Comparison of ENCODE assay signal across 11 cellular contexts in the genomic region with DNA sequence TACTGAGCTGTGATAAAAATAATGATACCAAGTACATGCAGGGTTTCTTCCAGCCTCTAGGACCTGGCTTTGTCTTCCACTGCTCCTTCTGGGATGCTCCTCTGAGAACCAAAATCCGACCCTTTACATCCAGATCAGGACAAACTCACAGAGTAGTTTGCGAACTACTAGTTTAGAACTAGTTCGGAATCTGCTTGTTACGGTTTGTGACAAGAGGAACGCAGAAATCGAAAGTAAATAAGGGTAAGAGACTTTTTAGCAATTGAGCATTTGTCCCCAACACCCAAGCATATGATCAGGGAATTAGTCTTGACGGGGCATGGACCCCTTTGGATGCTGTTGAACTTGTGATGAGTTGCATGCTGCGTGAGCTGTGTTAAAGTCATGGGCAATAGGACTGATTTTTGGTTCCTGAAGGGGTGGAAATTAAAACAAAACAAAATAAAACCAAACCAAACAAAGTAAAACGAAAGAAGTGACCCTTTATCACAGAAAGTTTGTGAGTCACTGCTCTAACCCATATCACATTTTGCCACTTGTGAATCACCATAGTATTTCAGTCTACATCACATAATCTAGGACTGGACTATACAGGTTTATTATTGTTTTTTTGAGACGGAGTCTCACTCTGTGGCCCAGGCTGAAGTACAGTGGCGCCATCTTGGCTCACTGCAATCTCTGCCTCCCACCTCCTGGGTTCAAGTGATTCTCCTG. TPM values are rescaled to one million over a fixed set of nuclear protein-coding genes. Genes with fewer than 3 reads are reported as not detected.
A peak's percentile ranks its signal among the peaks of the same experiment; 100 is the strongest.
DNase-seq lines count a peak whose midpoint lies in the region; FAIRE-seq and TF ChIP-seq lines count a peak whose summit lies in the region.
"Had no signal": no experiment of that assay in that cellular context is flagged by ENCODE, and none has a peak within 500 bp of the region (broad histone marks: within the 10 kb centered on the region; RNA-seq: fewer than 3 reads in every experiment).

No MANE protein-coding gene starts in this region.

- no peak overlapping the region; the same call in 1 of the 2 replicates for H2AFZ ChIP-seq in PC-9

- peaks cover 8% of the 10 kb centered on the region for H3K9me3 Mint-ChIP-seq in mesothelial cell of epicardium
- H3K9me3 Mint-ChIP-seq: activated naive CD4-positive, alpha-beta T cell treated with anti-CD3 and anti-CD28 coated beads, Interleukin-2, amount 50 U/mL, for 72 hours had no signal

- no peaks in the 10 kb centered on the region for H4K20me1 ChIP-seq in PC-9 (ENCODE audit: insufficient read depth)

- H3K4me3 Mint-ChIP-seq in mesothelial cell of epicardium = no peak overlapping the region
- H3K4me3 Mint-ChIP-seq: activated CD4-positive, alpha-beta T cell treated with anti-CD3 and anti-CD28 coated beads for 36 hours had no signal

- intact Hi-C loops in PC-9 (cut with micrococcal nuclease; ENCODE audit: unreplicated experiment) = loop anchor here (1.0 kb wide), 4 partner anchors 16 to 120 kb away; no protein-coding TSS in a partner anchor
- intact Hi-C loops in vagina (cut with DNase I) = loop anchor here (5.0 kb wide), 1 partner anchor 715 kb away; no protein-coding TSS in a partner anchor

- H3K27me3 ChIP-seq in PC-9 (ENCODE audit: insufficient read depth, low read depth) (no peaks in the 10 kb centered on the region), vagina (no peaks in the 10 kb centered on the region)

- TF ChIP-seq CTCF in PC-9 (conservative IDR thresholded peaks at IDR 0.05) (0 out of 2 replicates have a peak, but pooled peaks have one; percentile 15), coronary artery (IDR thresholded peaks at IDR 0.05) (no peak), mesothelial cell of epicardium (IDR thresholded peaks at IDR 0.05; ENCODE audit: unreplicated experiment) (no peak), vagina (IDR thresholded peaks at IDR 0.05) (no peak)

- FAIRE-seq in HTR-8/SVneo (lab: Jason Lieb, UNC) = no peak

- peak overlapping the region; percentile 84 for H3K4me2 ChIP-seq in PC-9

- POLR2A ChIA-PET in PC-9 (lab: Charles Lee; ENCODE audit: unreplicated experiment) = interaction anchor here (0.6 to 1.2 kb wide), 7 partner anchors 16 to 253 kb away, joined by 3 to 8 read pairs (median 5); no protein-coding TSS in a partner anchor

- TSS peak; percentile 48 for BruUV-seq in PC-9 (replicated peaks; lab: Mats Ljungman, UMichigan)

- H3K4me1 Mint-ChIP-seq in mesothelial cell of epicardium = peaks cover 18% of the 10 kb centered on the region
- H3K4me1 Mint-ChIP-seq: activated CD4-positive, alpha-beta T cell treated with anti-CD3 and anti-CD28 coated beads for 36 hours had no signal

- H3K27ac Mint-ChIP-seq in mesothelial cell of epicardium = peak overlapping the region; percentile 75
- H3K27ac Mint-ChIP-seq: activated CD4-positive, alpha-beta T cell treated with anti-CD3 and anti-CD28 coated beads for 36 hours; activated naive CD4-positive, alpha-beta T cell treated with anti-CD3 and anti-CD28 coated beads, Interleukin-2, amount 50 U/mL, for 72 hours had no signal

- no peaks in the 10 kb centered on the region for H3K36me3 ChIP-seq in PC-9 (ENCODE audit: low read depth)
- no peaks in the 10 kb centered on the region for H3K36me3 ChIP-seq in vagina

- CTCF ChIA-PET in PC-9 (lab: Charles Lee) = interaction anchor here (0.6 kb wide), 1 partner anchor 232 kb away, joined by 3 read pairs; no protein-coding TSS in a partner anchor

- no peaks in the 10 kb centered on the region for H3K79me2 ChIP-seq in PC-9 (ENCODE audit: low read depth)

- peaks cover 3% of the 10 kb centered on the region for H3K36me3 Mint-ChIP-seq in mesothelial cell of epicardium
- H3K36me3 Mint-ChIP-seq: activated naive CD4-positive, alpha-beta T cell treated with anti-CD3 and anti-CD28 coated beads, Interleukin-2, amount 50 U/mL, for 72 hours had no signal

- no peak for TF ChIP-seq POLR2A in vagina (IDR thresholded peaks at IDR 0.05)

- DNase-seq in PC-9 (peak; percentile 23 to 78), coronary artery (ENCODE audit: low spot score) (no peak), mesothelial cell of epicardium (ENCODE audit: low spot score in 2 of 2, unreplicated experiment in 2 of 2) (no peak), vagina (ENCODE audit: extremely low spot score in 2 of 2) (no peak), NCI-H524 treated with DMSO at 0.1 percent for 48 hours (lab: John Stamatoyannopoulos, UW) (no peak), HTR-8/SVneo (ENCODE audit: insufficient read length, low spot score) (no peak)
- DNase-seq in activated T-cell treated with anti-CD3 and anti-CD28 coated beads, Interleukin-2, amount 50 U/mL, for 1 hour = no peak
- DNase-seq: activated CD4-positive, alpha-beta T cell treated with anti-CD3 and anti-CD28 coated beads for 36 hours; NCI-H2081 treated with DMSO at 0.1 percent for 48 hours; stimulated activated naive CD4-positive, alpha-beta T cell had no signal

- H3K4me1 ChIP-seq in PC-9 (replicated peaks; ENCODE audit: insufficient read depth) (peaks cover 56% of the 10 kb centered on the region), vagina (peaks cover 14% of the 10 kb centered on the region)

- no peaks in the 10 kb centered on the region for H3K9me2 ChIP-seq in PC-9 (ENCODE audit: insufficient read depth)

- peak overlapping the region; percentile 99 for H3K27ac ChIP-seq in PC-9
- peak overlapping the region; percentile 86 to 90 for H3K27ac ChIP-seq in coronary artery
- H3K27ac ChIP-seq in vagina = peak overlapping the region; percentile 39

- H3K4me3 ChIP-seq in PC-9 = peak overlapping the region; percentile 47
- peak overlapping the region; percentile 49 for H3K4me3 ChIP-seq in coronary artery
- H3K4me3 ChIP-seq in vagina = no peak overlapping the region

- no peaks in the 10 kb centered on the region for H3K27me3 Mint-ChIP-seq in mesothelial cell of epicardium (ENCODE audit: low read depth)

- H3K9me3 ChIP-seq in PC-9 (ENCODE audit: insufficient read depth, low read depth) = no peaks in the 10 kb centered on the region
- H3K9me3 ChIP-seq in vagina = no peaks in the 10 kb centered on the region

- peaks cover 37% of the 10 kb centered on the region for H3F3A ChIP-seq in PC-9 (ENCODE audit: insufficient read depth, low read depth)

RNA-seq across cellular contexts. Expression of gene ERRFI1, which starts 35.7 kb away (rescaled TPM):
- 44.9 and 47.8 TPM in 2 replicates for total RNA-seq in PC-9 (2021)
- 124 to 134 TPM (median 130 TPM) in 3 replicates for total RNA-seq in mesothelial cell of epicardium
- 160 TPM for total RNA-seq in vagina

Comparison
In these comparisons a context has a peak if more than half of its experiments do, and no peak if none do; other contexts are left out.
1. DNase-seq: peak in PC-9 (2 of 2); none in coronary artery (single experiment), mesothelial cell of epicardium (0 of 2), vagina (0 of 2), activated T-cell treated with anti-CD3 and anti-CD28 coated beads, Interleukin-2, amount 50 U/mL, for 1 hour (single experiment), NCI-H524 treated with DMSO at 0.1 percent for 48 hours (single experiment) and HTR-8/SVneo (single experiment).
2. H3K27ac ChIP-seq: peak in every context shown above with its lines; median percentile 99 in PC-9; 88 in coronary artery; 39 in vagina.
3. H3K4me3 ChIP-seq: peak in PC-9 (single experiment) and coronary artery (single experiment); none in vagina (0 of 2).